ENCODE assay signal across 8 cellular contexts in the genomic region with DNA sequence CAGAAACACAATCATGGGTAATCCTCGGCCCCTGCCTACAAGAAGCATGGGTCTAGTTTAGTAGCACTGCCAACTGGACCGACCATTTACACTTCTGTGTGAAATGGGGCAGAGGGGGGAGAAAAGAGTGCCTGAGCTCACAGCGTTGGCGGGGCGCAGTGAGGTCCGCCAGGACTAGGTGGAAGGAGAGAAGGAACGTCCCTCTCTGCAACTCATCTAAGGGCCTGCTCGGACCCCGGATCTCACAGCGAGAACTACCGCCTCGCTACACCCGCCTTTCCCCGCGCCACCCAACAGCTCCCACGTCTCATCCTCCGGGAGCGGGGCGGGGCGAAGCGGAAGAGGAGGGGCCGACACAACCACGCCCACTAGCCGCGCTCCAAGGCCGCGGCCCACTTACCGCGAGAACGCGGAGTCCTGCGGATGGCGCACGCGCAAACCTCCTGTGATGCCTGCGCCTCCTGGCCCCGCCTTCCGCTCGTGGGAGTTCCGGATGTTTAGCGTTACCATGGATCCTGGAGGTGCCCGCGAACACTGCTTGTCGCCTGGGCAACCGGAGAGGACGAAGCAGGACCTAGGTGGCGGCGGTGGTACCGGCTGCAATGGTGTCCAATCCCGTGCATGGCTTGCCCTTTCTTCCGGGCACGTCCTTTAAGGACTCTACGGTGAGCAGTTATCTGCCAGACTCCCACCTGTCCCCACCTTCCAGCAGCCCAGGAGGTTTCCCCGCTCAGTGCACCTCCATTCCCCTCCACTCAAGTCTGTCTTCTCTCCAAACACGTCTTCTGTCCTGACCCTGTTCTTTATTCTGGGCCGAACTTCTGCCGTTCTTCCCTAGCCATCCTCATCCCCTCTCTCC. TPM values are rescaled to one million over a fixed set of nuclear protein-coding genes. Genes with fewer than 3 reads are reported as not detected.
DNase-seq lines count a peak whose midpoint lies in the region; ATAC-seq and TF ChIP-seq lines count a peak whose summit lies in the region.

A gene with protein sequence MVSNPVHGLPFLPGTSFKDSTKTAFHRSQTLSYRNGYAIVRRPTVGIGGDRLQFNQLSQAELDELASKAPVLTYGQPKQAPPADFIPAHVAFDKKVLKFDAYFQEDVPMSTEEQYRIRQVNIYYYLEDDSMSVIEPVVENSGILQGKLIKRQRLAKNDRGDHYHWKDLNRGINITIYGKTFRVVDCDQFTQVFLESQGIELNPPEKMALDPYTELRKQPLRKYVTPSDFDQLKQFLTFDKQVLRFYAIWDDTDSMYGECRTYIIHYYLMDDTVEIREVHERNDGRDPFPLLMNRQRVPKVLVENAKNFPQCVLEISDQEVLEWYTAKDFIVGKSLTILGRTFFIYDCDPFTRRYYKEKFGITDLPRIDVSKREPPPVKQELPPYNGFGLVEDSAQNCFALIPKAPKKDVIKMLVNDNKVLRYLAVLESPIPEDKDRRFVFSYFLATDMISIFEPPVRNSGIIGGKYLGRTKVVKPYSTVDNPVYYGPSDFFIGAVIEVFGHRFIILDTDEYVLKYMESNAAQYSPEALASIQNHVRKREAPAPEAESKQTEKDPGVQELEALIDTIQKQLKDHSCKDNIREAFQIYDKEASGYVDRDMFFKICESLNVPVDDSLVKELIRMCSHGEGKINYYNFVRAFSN (plus strand): TSS at position 534 of the 859 bp plus-strand sequence. CDS start 69 bp downstream, at position 603.

- no peak for TF ChIP-seq EP300 in esophagus muscularis mucosa (IDR thresholded peaks at IDR 0.05)

- H3K79me2 ChIP-seq in PC-9 (ENCODE audit: low read depth) = no peaks in the 10 kb centered on the region

- H3K27ac ChIP-seq in PC-9 (peak within 1 kb of the TSS; percentile 56), esophagus muscularis mucosa (replicated peaks in 1 of 4) (peak within 1 kb of the TSS; percentile 83 to 89 (median 87)), muscle layer of duodenum (ENCODE audit: low read length) (peak within 1 kb of the TSS; percentile 89)

- H3K36me3 ChIP-seq in PC-9 (ENCODE audit: low read depth) (no peaks in the 10 kb centered on the region), esophagus muscularis mucosa (peaks cover 0 to 3% (median 0%) of the 10 kb centered on the region in 4 donors), muscle layer of duodenum (ENCODE audit: control insufficient read depth in 1 of 2, insufficient read depth in 2 of 2, low read length in 2 of 2) (peaks cover 0 to 5% of the 10 kb centered on the region in 2 donors)

- H3K4me1 Mint-ChIP-seq in activated T-cell treated with anti-CD3 and anti-CD28 coated beads, Interleukin-2, amount 50 U/mL, for 4 hours (ENCODE audit: low read depth) = peaks cover 16% of the 10 kb centered on the region

- no peaks in the 10 kb centered on the region for H4K20me1 ChIP-seq in PC-9 (ENCODE audit: insufficient read depth)

- in situ Hi-C loops in KBM-7 (cut with MboI; ENCODE audit: low pct_unique_long_range_greater_than_20kb, low sequenced_read_pairs) = loop anchor here (10.0 kb wide), 1 partner anchor 245 kb away; no protein-coding TSS in a partner anchor

- no TSS peak for BruUV-seq in PC-9 (replicated peaks; lab: Mats Ljungman, UMichigan)

- WGBS in esophagus muscularis mucosa = under 1% methylated on average over 22 of the region's 57 CpGs

- TF ChIP-seq CTCF in PC-9 (conservative IDR thresholded peaks at IDR 0.05) (no peak), esophagus muscularis mucosa (IDR thresholded peaks at IDR 0.05) (peak in 1 of 3 experiments; percentile 23)

- ATAC-seq in GM21717 (IDR thresholded peaks at IDR 0.05; ENCODE audit: unreplicated experiment) = peak; percentile 90
- peak; percentile 94 to 95 for ATAC-seq in activated T-cell treated with anti-CD3 and anti-CD28 coated beads, Interleukin-2, amount 50 U/mL, for 4 hours

- no peaks in the 10 kb centered on the region for H3K27me3 ChIP-seq in PC-9 (ENCODE audit: insufficient read depth, low read depth)
- H3K27me3 ChIP-seq in esophagus muscularis mucosa = peaks cover 0 to 4% (median 0%) of the 10 kb centered on the region in 4 donors
- H3K27me3 ChIP-seq in muscle layer of duodenum (ENCODE audit: low read depth, low read length) = no peaks in the 10 kb centered on the region

- POLR2A ChIA-PET in PC-9 (lab: Charles Lee; ENCODE audit: unreplicated experiment) = interaction anchor here (0.6 to 1.5 kb wide), 3 partner anchors 34 to 628 kb away, joined by 5 to 7 read pairs (median 6); no protein-coding TSS in a partner anchor

- H3F3A ChIP-seq in PC-9 (ENCODE audit: insufficient read depth, low read depth) = peaks cover 24% of the 10 kb centered on the region

- H3K9me2 ChIP-seq in PC-9 (ENCODE audit: insufficient read depth) = no peaks in the 10 kb centered on the region

- H3K4me1 ChIP-seq in PC-9 (replicated peaks; ENCODE audit: insufficient read depth) (peaks cover 59% of the 10 kb centered on the region), esophagus muscularis mucosa (peaks cover 22 to 36% (median 28%) of the 10 kb centered on the region in 4 donors), muscle layer of duodenum (ENCODE audit: control insufficient read depth in 1 of 2, insufficient read depth in 2 of 2, low read length in 2 of 2) (peaks cover 0 to 23% of the 10 kb centered on the region in 2 donors)

- peak; percentile 52 for TF ChIP-seq POLR2A in esophagus muscularis mucosa (IDR thresholded peaks at IDR 0.05; ENCODE audit: low read depth)

- H3K9me3 ChIP-seq in PC-9 (ENCODE audit: insufficient read depth, low read depth) (no peaks in the 10 kb centered on the region), esophagus muscularis mucosa (no peaks in the 10 kb centered on the region), muscle layer of duodenum (ENCODE audit: control insufficient read depth in 1 of 2, low read length in 2 of 2) (no peaks in the 10 kb centered on the region)

- peak within 1 kb of the TSS; percentile 94 for H2AFZ ChIP-seq in PC-9

- DNase-seq in DMS53 (lab: John Stamatoyannopoulos, UW) = peak; percentile 100
- DNase-seq in KBM-7 = peak; percentile 98
- peak; percentile 91 to 98 for DNase-seq in PC-9
- peak; percentile 97 for DNase-seq in activated T-cell treated with anti-CD3 and anti-CD28 coated beads, Interleukin-2, amount 50 U/mL, for 4 hours
- peak; percentile 99 for DNase-seq in esophagus muscularis mucosa (ENCODE audit: extremely low spot score)
- DNase-seq in stimulated activated CD8-positive, alpha-beta memory T cell treated with anti-CD3 and anti-CD28 coated beads, Interleukin-7, amount 100 ng/mL, for 4 hours (ENCODE audit: low read depth in 2 of 2) = peak; percentile 95 to 97

- peak within 1 kb of the TSS; percentile 89 for H3K4me2 ChIP-seq in PC-9

- H3K27me3 Mint-ChIP-seq in activated T-cell treated with anti-CD3 and anti-CD28 coated beads, Interleukin-2, amount 50 U/mL, for 4 hours (ENCODE audit: low read depth) = no peaks in the 10 kb centered on the region

- intact Hi-C loops in PC-9 (cut with micrococcal nuclease; ENCODE audit: unreplicated experiment) (loop anchor here (1.0 to 5.0 kb wide), 3 partner anchors 84 to 172 kb away; no protein-coding TSS in a partner anchor), esophagus muscularis mucosa (cut with DNase I) (loop anchor here (2.0 to 5.0 kb wide), 3 partner anchors 77 to 155 kb away; no protein-coding TSS in a partner anchor)

- no peaks in the 10 kb centered on the region for H3K36me3 Mint-ChIP-seq in activated T-cell treated with anti-CD3 and anti-CD28 coated beads, Interleukin-2, amount 50 U/mL, for 4 hours (ENCODE audit: insufficient read depth)

- CTCF ChIA-PET in PC-9 (lab: Charles Lee) = interaction anchor here (0.8 to 1.2 kb wide), 2 partner anchors 156 to 1254 kb away, joined by 3 to 4 read pairs; no protein-coding TSS in a partner anchor

- H3K4me3 ChIP-seq in PC-9 (peak within 1 kb of the TSS; percentile 75), esophagus muscularis mucosa (peak within 1 kb of the TSS; percentile 81 to 90 (median 81)), muscle layer of duodenum (ENCODE audit: low read depth in 1 of 2, low read length in 2 of 2) (peak within 1 kb of the TSS; percentile 96 to 97)

- no peak within 1 kb of the TSS for H3K4me3 Mint-ChIP-seq in activated T-cell treated with anti-CD3 and anti-CD28 coated beads, Interleukin-2, amount 50 U/mL, for 4 hours

- H3K9me3 Mint-ChIP-seq in activated T-cell treated with anti-CD3 and anti-CD28 coated beads, Interleukin-2, amount 50 U/mL, for 4 hours = no peaks in the 10 kb centered on the region

RNA-seq across cellular contexts. Expression of the gene that starts here (rescaled TPM):
- total RNA-seq in PC-9 (2021) (35.8 and 45.0 TPM in 2 replicates), esophagus muscularis mucosa (10 to 100 TPM in 2 of 4 donors, 1 to 10 TPM in 2; 7.5 to 21.2 (median 10.2) TPM)
- 1 to 10 TPM; 1.2 to 1.9 (median 1.8) TPM for total RNA-seq in activated T-cell treated with anti-CD3 and anti-CD28 coated beads, Interleukin-2, amount 50 U/mL, for 4 hours

Comparison
In these comparisons a context has a peak if more than half of its experiments do, and no peak if none do; other contexts are left out.
1. Peak in every context shown above with its lines: DNase-seq, ATAC-seq, H3K4me3 ChIP-seq and H3K27ac ChIP-seq.